ENCODE assay signal across 30 cellular contexts in the genomic region with DNA sequence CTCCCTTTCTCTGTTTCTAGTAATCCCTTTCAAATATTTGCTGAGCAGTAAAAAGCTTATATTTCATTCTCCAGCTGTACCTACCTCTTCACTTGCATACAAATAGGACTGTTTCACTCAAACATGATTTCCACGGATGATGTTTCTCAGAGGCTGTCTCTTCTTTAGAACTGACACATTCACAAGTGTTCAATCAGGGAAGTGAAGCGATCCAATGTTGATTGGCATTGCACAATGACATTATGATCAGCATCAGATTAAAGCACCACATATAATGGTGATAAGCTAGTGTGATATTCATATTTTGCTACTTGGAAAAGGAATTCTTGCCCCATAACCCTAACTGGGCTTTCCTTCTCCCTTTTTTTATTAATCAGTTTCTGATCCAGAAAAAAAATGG.
"Had no signal": no experiment of that assay in that cellular context is flagged by ENCODE, and none has a peak within 500 bp of the region (broad histone marks: within the 10 kb centered on the region; RNA-seq: fewer than 3 reads in every experiment).

No MANE protein-coding gene starts in this region.

- H3K4me3 ChIP-seq: PC-9, SJCRH30, SK-N-MC had no signal

- H2AFZ ChIP-seq: PC-9 had no signal

- H3K27me3 ChIP-seq: SJCRH30 had no signal

- H3K27ac Mint-ChIP-seq: T-cell had no signal

- H3K4me1 Mint-ChIP-seq: T-cell had no signal

- H3K27ac ChIP-seq: KMS-11, PC-9, RWPE1, SJCRH30, SK-N-MC had no signal

- FAIRE-seq: RCC 7860 had no signal

- DNase-seq: Karpas-422, MM.1S, MV-4-11, NCI-H1092, NCI-H1105, NCI-H1417 treated with DMSO at 0.1 percent for 48 hours, NCI-H1436 treated with DMSO at 0.1 percent for 48 hours, NCI-H1694 treated with DMSO at 0.1 percent for 48 hours, NCI-H187 treated with DMSO at 0.1 percent for 48 hours, NCI-H2029, NCI-H2081, NCI-H2171 treated with DMSO at 0.1 percent for 48 hours, NCI-H2227 treated with DMSO at 0.1 percent for 48 hours, NCI-H345, NCI-H446, NCI-H510A treated with DMSO at 0.1 percent for 48 hours, NCI-H524 treated with DMSO at 0.1 percent for 48 hours, NCI-H526 treated with DMSO at 0.1 percent for 48 hours, NCI-H774, PC-9, SIG-M5, SJCRH30, T-cell had no signal

- H3K4me2 ChIP-seq: KMS-11, PC-9 had no signal

- H3K9me3 ChIP-seq: SJCRH30 had no signal

- H3K27me3 Mint-ChIP-seq: T-cell had no signal

- H3K36me3 Mint-ChIP-seq: T-cell had no signal

- ATAC-seq: Panc1, Right ventricle myocardium inferior, SK-N-SH treated with all-trans-retinoic acid at 6 μM for 48 hours, T-cell had no signal

- H3K4me1 ChIP-seq: SJCRH30 had no signal

- H3K9ac ChIP-seq: KMS-11 had no signal

- H3K4me3 Mint-ChIP-seq: T-cell had no signal

- H3K36me3 ChIP-seq: SJCRH30 had no signal
